In the genomic region with DNA sequence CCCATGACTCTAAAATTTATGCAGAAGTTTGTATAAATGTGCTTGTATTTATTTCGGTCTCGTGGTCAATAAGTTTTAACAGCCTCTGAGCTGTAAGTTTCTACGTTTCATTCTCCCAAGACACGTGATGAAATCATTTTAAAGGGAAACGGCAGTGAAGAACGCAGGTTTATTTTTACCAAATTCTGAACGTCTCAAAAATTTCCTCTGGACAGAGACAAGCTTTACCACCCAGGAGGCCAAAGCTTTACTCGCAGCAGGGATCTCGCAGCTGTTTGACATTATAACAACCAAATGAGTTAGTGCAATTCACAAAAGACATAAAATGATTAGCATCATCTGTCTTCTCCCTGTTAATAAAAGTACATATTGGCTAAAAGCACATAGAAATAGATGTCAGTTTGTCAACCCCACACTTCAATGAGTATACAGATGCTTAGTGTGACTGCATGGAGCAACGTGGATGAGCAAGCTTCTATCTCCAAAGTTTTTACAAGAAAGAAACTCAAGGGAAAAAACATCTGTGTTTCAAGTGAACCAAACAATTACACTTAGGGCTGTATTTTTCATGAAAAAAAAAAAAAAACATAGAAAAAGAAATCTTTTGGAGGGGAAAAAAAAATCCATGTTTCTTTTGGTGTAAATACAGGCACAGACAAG, we compare ENCODE assay signal across 11 cellular contexts. TPM values are rescaled to one million over a fixed set of nuclear protein-coding genes. Genes with fewer than 3 reads are reported as not detected.
A peak's percentile ranks its signal among the peaks of the same experiment; 100 is the strongest.
DNase-seq lines count a peak whose midpoint lies in the region; ATAC-seq and TF ChIP-seq lines count a peak whose summit lies in the region.
"Had no signal": no experiment of that assay in that cellular context is flagged by ENCODE, and none has a peak within 500 bp of the region (broad histone marks: within the 10 kb centered on the region; RNA-seq: fewer than 3 reads in every experiment).

No MANE protein-coding gene starts in this region.

- peak overlapping the region; percentile 90 for H2AFZ ChIP-seq in mammary epithelial cell (ENCODE audit: low read depth, low read length)

- whole genome bisulfite sequencing in mammary epithelial cell (ENCODE audit: low coverage, missing lambda C conversion rate): 8% methylated on average over 9 of the region's 10 CpGs
- 38% methylated on average over 10 of the region's 10 CpGs for WGBS in right cardiac atrium

- H3K36me3 ChIP-seq in mammary epithelial cell (ENCODE audit: insufficient read depth, low read length): no peaks in the 10 kb centered on the region
- H3K36me3 ChIP-seq in skeletal muscle satellite cell (ENCODE audit: insufficient read depth, low read length): no peaks in the 10 kb centered on the region

- no TSS peak for BruUV-seq in mammary epithelial cell (replicated peaks; lab: Mats Ljungman, UMichigan)

- dilution Hi-C loops in mammary epithelial cell (cut with HindIII; ENCODE audit: low sequenced_read_pairs): loop anchor here (25.0 kb wide), 1 partner anchor 181 kb away; no protein-coding TSS in a partner anchor

- H3K9ac ChIP-seq in mammary epithelial cell (ENCODE audit: insufficient read depth, low read length): peak overlapping the region; percentile 84
- H3K9ac ChIP-seq in skeletal muscle satellite cell (ENCODE audit: low read depth, low read length): peak overlapping the region; percentile 80

- in situ Hi-C loops in mammary epithelial cell (cut with MboI; ENCODE audit: low sequenced_read_pairs in 2 of 2): loop anchor here in 1 of 2 donors (25.0 kb wide), 3 partner anchors 181 to 681 kb away; no protein-coding TSS in a partner anchor

- H3K27ac ChIP-seq in mammary epithelial cell (ENCODE audit: insufficient read depth, low read depth, low read length): peak overlapping the region; percentile 76
- H3K27ac ChIP-seq in right cardiac atrium (ENCODE audit: low read length): peak overlapping the region; percentile 70

- intact Hi-C loops in mammary epithelial cell (cut with micrococcal nuclease): loop anchor here (5.0 to 10.0 kb wide), 5 partner anchors 276 to 679 kb away; no protein-coding TSS in a partner anchor
- intact Hi-C loops in right cardiac atrium (cut with DNase I): loop anchor here in 2 of 4 donors (10.0 kb wide), 2 partner anchors 179 to 259 kb away; no protein-coding TSS in a partner anchor

- no peaks in the 10 kb centered on the region for H3K9me3 ChIP-seq in mammary epithelial cell (replicated peaks; ENCODE audit: insufficient read depth, low read length)
- no peaks in the 10 kb centered on the region for H3K9me3 ChIP-seq in right cardiac atrium (ENCODE audit: control insufficient read depth, low read length)
- H3K9me3 ChIP-seq in skeletal muscle satellite cell (replicated peaks; ENCODE audit: low read length): no peaks in the 10 kb centered on the region

- H3K4me3 ChIP-seq in mammary epithelial cell (replicated peaks in 1 of 3; ENCODE audit: insufficient read depth in 1 of 3, low read depth in 2 of 3, low read length in 3 of 3) (peak overlapping the region; percentile 55 to 86 (median 78)), right cardiac atrium (ENCODE audit: low read length) (no peak overlapping the region), skeletal muscle satellite cell (ENCODE audit: low read length) (no peak overlapping the region)

- TF ChIP-seq CTCF in mammary epithelial cell (conservative IDR thresholded peaks at IDR 0.05 in 1 of 2, IDR thresholded peaks at IDR 0.05 in 1 of 2; ENCODE audit: extremely low read depth in 1 of 2, insufficient read depth in 1 of 2, low read depth in 1 of 2, low read length in 2 of 2): no peak

- H3K4me2 ChIP-seq in mammary epithelial cell (ENCODE audit: insufficient read depth, low read depth, low read length): peak overlapping the region; percentile 99
- H3K4me2 ChIP-seq in skeletal muscle satellite cell (ENCODE audit: low read length): peak overlapping the region; percentile 98

- DNase-seq in ELR (ENCODE audit: low read depth) (peak; percentile 45), mammary epithelial cell (no peak), right cardiac atrium (no peak), OCI-M1 (lab: John Stamatoyannopoulos, UW) (no peak), NCI-H2081 treated with DMSO at 0.1 percent for 48 hours (lab: John Stamatoyannopoulos, UW) (no peak), HT-29 (ENCODE audit: low spot score) (no peak), COR-L47 (lab: John Stamatoyannopoulos, UW) (no peak)
- DNase-seq: activated naive CD4-positive, alpha-beta T cell treated with anti-CD3 and anti-CD28 coated beads for 36 hours; effector memory CD8-positive, alpha-beta T cell had no signal

- ATAC-seq in right cardiac atrium: no peak
- ATAC-seq: effector memory CD8-positive, alpha-beta T cell had no signal

- H3K27me3 ChIP-seq in mammary epithelial cell (ENCODE audit: insufficient read depth, low read length): no peaks in the 10 kb centered on the region
- H3K27me3 ChIP-seq in right cardiac atrium (ENCODE audit: control insufficient read depth, insufficient read depth): no peaks in the 10 kb centered on the region
- no peaks in the 10 kb centered on the region for H3K27me3 ChIP-seq in skeletal muscle satellite cell (ENCODE audit: control insufficient read depth, insufficient read depth, low read length)

- H3K4me1 ChIP-seq in mammary epithelial cell (ENCODE audit: insufficient read depth, low read length): peaks cover 18% of the 10 kb centered on the region
- H3K4me1 ChIP-seq in right cardiac atrium (ENCODE audit: control insufficient read depth, insufficient read depth, low read length): no peaks in the 10 kb centered on the region
- H3K4me1 ChIP-seq in skeletal muscle satellite cell (ENCODE audit: control insufficient read depth, insufficient read depth, low read length): peaks cover 24% of the 10 kb centered on the region

- no peaks in the 10 kb centered on the region for H4K20me1 ChIP-seq in mammary epithelial cell (ENCODE audit: insufficient read depth, low read length)

- CTCF ChIA-PET in mammary epithelial cell (lab: Charles Lee; ENCODE audit: low non-redundant PET): interaction anchor here (0.6 kb wide), 1 partner anchor 18 kb away, joined by 5 read pairs; no protein-coding TSS in a partner anchor

- peaks cover 55% of the 10 kb centered on the region for H3K79me2 ChIP-seq in mammary epithelial cell (ENCODE audit: insufficient read depth, low read length)

RNA-seq across cellular contexts. Expression of gene SEMA5A, which starts 2.5 kb away (rescaled TPM):
- total RNA-seq in mammary epithelial cell: 10 to 100 TPM; 11.8 to 25.8 TPM
- polyA plus RNA-seq in mammary epithelial cell: 5.3 TPM
- polyA minus RNA-seq in mammary epithelial cell: 10.6 TPM
- 10 to 100 TPM; 23.2 to 28.2 (median 25.3) TPM for total RNA-seq in right cardiac atrium
- 6.7 TPM for polyA plus RNA-seq in right cardiac atrium
- 7.4 and 21.8 TPM in 2 replicates for total RNA-seq in skeletal muscle satellite cell (2012; rRNA removed)
- total RNA-seq in HT-29 (2014; rRNA removed; shearing (Covaris generic)): not detected in 2 replicates
- total RNA-seq: activated naive CD4-positive, alpha-beta T cell treated with anti-CD3 and anti-CD28 coated beads for 36 hours had no signal
- polyA plus RNA-seq: CD14-positive monocyte had no signal

Comparison
In these comparisons a context has a peak if more than half of its experiments do, and no peak if none do; other contexts are left out.
1. H3K4me3 ChIP-seq: peak in mammary epithelial cell (3 of 3); none in right cardiac atrium (single experiment) and skeletal muscle satellite cell (single experiment).
2. RNA of gene SEMA5A, which starts 2.5 kb away (total RNA-seq): 23.2 to 28.2 TPM in right cardiac atrium and 11.8 to 25.8 TPM in mammary epithelial cell; not detected in HT-29; every median in the first group is over 10 times any median in the second.